7 cellular contexts compared by ENCODE assay signal in the genomic region with DNA sequence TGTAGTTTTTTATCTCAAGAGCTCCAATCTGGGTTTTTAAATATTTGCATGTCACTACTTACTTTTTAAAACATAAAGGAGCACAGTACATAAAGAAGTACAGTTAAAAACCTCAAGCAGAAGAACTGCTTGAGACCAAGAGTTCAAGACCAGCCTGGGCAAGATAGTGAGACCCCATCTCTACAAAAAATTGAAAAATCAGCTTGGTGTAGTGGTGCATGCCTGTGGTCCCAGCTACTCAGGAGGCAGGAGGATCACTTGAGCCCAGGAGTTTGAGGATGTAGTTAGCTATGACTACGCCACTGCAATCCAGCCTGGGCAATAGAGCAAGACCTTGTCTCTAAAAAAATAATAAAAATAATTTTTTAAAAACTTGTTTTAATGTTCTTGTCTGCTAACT.
"Had no signal": no experiment of that assay in that cellular context is flagged by ENCODE, and none has a peak within 500 bp of the region (broad histone marks: within the 10 kb centered on the region; RNA-seq: fewer than 3 reads in every experiment).

No MANE protein-coding gene starts in this region.

- H3K4me3 Mint-ChIP-seq: IgD-negative memory B cell had no signal

- H3K27ac ChIP-seq: HL-60 had no signal

- H3K27me3 Mint-ChIP-seq: IgD-negative memory B cell had no signal

- H3K4me3 ChIP-seq: K562 had no signal

- H3K27ac Mint-ChIP-seq: IgD-negative memory B cell had no signal

- H3K4me1 Mint-ChIP-seq: IgD-negative memory B cell had no signal

- H3K36me3 Mint-ChIP-seq: IgD-negative memory B cell had no signal

- ATAC-seq: HepG2, K562 had no signal

- DNase-seq: IMR-90, KBM-7, KG1 had no signal
